Comparison of ENCODE assay signal across 11 cellular contexts in the genomic region with DNA sequence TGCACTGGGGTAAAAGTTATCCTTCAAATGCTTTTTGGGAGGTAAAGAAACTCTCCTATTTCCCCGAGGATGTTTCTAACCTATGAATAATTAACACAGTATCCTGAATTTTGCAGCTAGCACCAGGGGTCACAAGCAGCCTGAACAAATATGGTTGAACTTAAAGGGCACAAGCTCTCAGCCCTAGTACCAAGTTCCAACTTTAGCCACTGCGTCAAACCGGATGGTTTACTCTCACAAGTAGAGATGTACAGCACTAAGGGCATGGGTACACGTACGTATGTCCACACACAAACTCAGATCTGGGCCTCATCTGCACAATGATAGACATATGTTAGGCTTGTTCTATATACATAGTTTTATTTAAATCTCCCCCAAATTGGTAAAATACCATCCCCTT. TPM values are rescaled to one million over a fixed set of nuclear protein-coding genes. Genes with fewer than 3 reads are reported as not detected.
DNase-seq lines count a peak whose midpoint lies in the region; ATAC-seq and TF ChIP-seq lines count a peak whose summit lies in the region.
"Had no signal": no experiment of that assay in that cellular context is flagged by ENCODE, and none has a peak within 500 bp of the region (broad histone marks: within the 10 kb centered on the region; RNA-seq: fewer than 3 reads in every experiment).

No MANE protein-coding gene starts in this region.

- peaks cover 73% of the 10 kb centered on the region for H3K36me3 Mint-ChIP-seq in CD8-positive, alpha-beta T cell
- peaks cover 23% of the 10 kb centered on the region for H3K36me3 Mint-ChIP-seq in activated naive CD8-positive, alpha-beta T cell
- H3K36me3 Mint-ChIP-seq in naive thymus-derived CD8-positive, alpha-beta T cell = peaks cover 7 to 66% (median 29%) of the 10 kb centered on the region in 3 donors
- no peaks in the 10 kb centered on the region for H3K36me3 Mint-ChIP-seq in chondrocyte (ENCODE audit: low read depth)

- no peaks in the 10 kb centered on the region for H3K27me3 Mint-ChIP-seq in CD8-positive, alpha-beta T cell (ENCODE audit: low read depth)
- H3K27me3 Mint-ChIP-seq in activated naive CD8-positive, alpha-beta T cell = no peaks in the 10 kb centered on the region
- no peaks in the 10 kb centered on the region for H3K27me3 Mint-ChIP-seq in naive thymus-derived CD8-positive, alpha-beta T cell
- peaks cover 5% of the 10 kb centered on the region for H3K27me3 Mint-ChIP-seq in chondrocyte (ENCODE audit: low read depth)

- H3K4me1 ChIP-seq in CD8-positive, alpha-beta T cell (ENCODE audit: insufficient read depth, low read length) = peaks cover 64% of the 10 kb centered on the region

- no peaks in the 10 kb centered on the region for H3K9me3 Mint-ChIP-seq in CD8-positive, alpha-beta T cell
- H3K9me3 Mint-ChIP-seq in activated naive CD8-positive, alpha-beta T cell (ENCODE audit: low read depth) = no peaks in the 10 kb centered on the region
- no peaks in the 10 kb centered on the region for H3K9me3 Mint-ChIP-seq in naive thymus-derived CD8-positive, alpha-beta T cell
- H3K9me3 Mint-ChIP-seq in chondrocyte (ENCODE audit: low read depth) = no peaks in the 10 kb centered on the region

- peaks cover 71% of the 10 kb centered on the region for H3K4me1 Mint-ChIP-seq in CD8-positive, alpha-beta T cell (ENCODE audit: low read depth)
- H3K4me1 Mint-ChIP-seq in activated naive CD8-positive, alpha-beta T cell (ENCODE audit: low read depth) = peaks cover 79% of the 10 kb centered on the region
- H3K4me1 Mint-ChIP-seq in naive thymus-derived CD8-positive, alpha-beta T cell = peaks cover 45 to 81% (median 73%) of the 10 kb centered on the region in 4 donors
- peaks cover 24% of the 10 kb centered on the region for H3K4me1 Mint-ChIP-seq in chondrocyte (ENCODE audit: low read depth)

- DNase-seq in CD8-positive, alpha-beta T cell = peak in 1 of 7 experiments; percentile 49
- no peak for DNase-seq in naive thymus-derived CD8-positive, alpha-beta T cell
- DNase-seq in NCI-H1417 treated with DMSO at 0.1 percent for 48 hours (lab: John Stamatoyannopoulos, UW) = no peak
- DNase-seq in posterior vena cava (ENCODE audit: low spot score) = no peak
- no peak for DNase-seq in DMS114 treated with DMSO at 0.1 percent for 48 hours (lab: John Stamatoyannopoulos, UW; ENCODE audit: unreplicated experiment)
- DNase-seq in chondrocyte (ENCODE audit: low spot score) = no peak
- DNase-seq: aorta, left ventricle myocardium inferior, SHP77 had no signal

- H3K27ac Mint-ChIP-seq in CD8-positive, alpha-beta T cell = peak overlapping the region; percentile 99
- peak overlapping the region; percentile 99 for H3K27ac Mint-ChIP-seq in activated naive CD8-positive, alpha-beta T cell
- H3K27ac Mint-ChIP-seq in naive thymus-derived CD8-positive, alpha-beta T cell = peak overlapping the region; percentile 93 to 100 (median 99)
- no peak overlapping the region for H3K27ac Mint-ChIP-seq in chondrocyte (ENCODE audit: unreplicated experiment)

- ATAC-seq in CD8-positive, alpha-beta T cell = no peak
- ATAC-seq in naive thymus-derived CD8-positive, alpha-beta T cell = no peak

- POLR2A ChIA-PET in CD8-positive, alpha-beta T cell (lab: Charles Lee) = interaction anchor here (1.2 to 9.5 kb wide), 6 partner anchors 12 to 97 kb away, joined by 5 to 168 read pairs (median 40); no protein-coding TSS in a partner anchor
- POLR2A ChIA-PET in naive thymus-derived CD8-positive, alpha-beta T cell (lab: Charles Lee) = interaction anchor here (0.6 to 25.2 kb wide), 7 partner anchors 16 to 709 kb away, joined by 4 to 643 read pairs (median 184); a partner anchor contains a TSS

- H3K27me3 ChIP-seq in CD8-positive, alpha-beta T cell (ENCODE audit: insufficient read depth, low read length) = no peaks in the 10 kb centered on the region

- H3K4me3 Mint-ChIP-seq in CD8-positive, alpha-beta T cell = peak overlapping the region; percentile 92
- peak overlapping the region; percentile 97 for H3K4me3 Mint-ChIP-seq in activated naive CD8-positive, alpha-beta T cell
- peak overlapping the region; percentile 93 to 100 (median 99) for H3K4me3 Mint-ChIP-seq in naive thymus-derived CD8-positive, alpha-beta T cell
- no peak overlapping the region for H3K4me3 Mint-ChIP-seq in chondrocyte (ENCODE audit: unreplicated experiment)

- intact Hi-C loops in CD8-positive, alpha-beta T cell (cut with DNase I, micrococcal nuclease) = loop anchor here (5.0 to 10.0 kb wide), 2 partner anchors 351 to 462 kb away; a partner anchor contains a TSS
- intact Hi-C loops in posterior vena cava (cut with DNase I) = no loop called here

- CTCF ChIA-PET in CD8-positive, alpha-beta T cell (lab: Charles Lee) = interaction anchor here (2.3 to 11.8 kb wide), 6 partner anchors 13 to 95 kb away, joined by 5 to 163 read pairs (median 33); no protein-coding TSS in a partner anchor

- TF ChIP-seq CTCF in CD8-positive, alpha-beta T cell (IDR thresholded peaks at IDR 0.05) = no peak
- TF ChIP-seq CTCF in chondrocyte (IDR thresholded peaks at IDR 0.05) = no peak

- H3K4me3 ChIP-seq in CD8-positive, alpha-beta T cell (ENCODE audit: low read depth, low read length) = peak overlapping the region; percentile 77
- H3K4me3 ChIP-seq: left ventricle myocardium inferior had no signal

- no peaks in the 10 kb centered on the region for H3K9me3 ChIP-seq in CD8-positive, alpha-beta T cell (ENCODE audit: low read length)
- H3K9me3 ChIP-seq in KOPT-K1 (ENCODE audit: insufficient read depth, low read length, poor library complexity, severe bottlenecking) = no peaks in the 10 kb centered on the region
- H3K9me3 ChIP-seq: left ventricle myocardium inferior had no signal

- H3K27ac ChIP-seq in CD8-positive, alpha-beta T cell (ENCODE audit: low read depth, low read length) = peak overlapping the region; percentile 73
- H3K27ac ChIP-seq in KOPT-K1 (ENCODE audit: low read depth, low read length, poor library complexity, severe bottlenecking) = peak overlapping the region; percentile 96
- H3K27ac ChIP-seq: left ventricle myocardium inferior had no signal

- H3K36me3 ChIP-seq in CD8-positive, alpha-beta T cell (ENCODE audit: insufficient read depth, low read length) = peaks cover 13% of the 10 kb centered on the region
- H3K36me3 ChIP-seq in KOPT-K1 (ENCODE audit: insufficient read depth, low read length) = peaks cover 64% of the 10 kb centered on the region
- H3K36me3 ChIP-seq: left ventricle myocardium inferior had no signal

RNA-seq across cellular contexts. Expression of a gene that starts 4.7 kb away (rescaled TPM):
- 100 to 1,000 TPM; 266 to 273 TPM for total RNA-seq in CD8-positive, alpha-beta T cell
- total RNA-seq in naive thymus-derived CD8-positive, alpha-beta T cell = 100 to 1,000 TPM; 300 to 322 TPM
- 10 to 100 TPM; 23.4 to 41.9 (median 24.0) TPM for polyA plus RNA-seq in naive thymus-derived CD8-positive, alpha-beta T cell
- total RNA-seq in posterior vena cava (10 to 100 TPM in 1 of 2 donors, 1 to 10 TPM in 1; 7.2 to 14.9 TPM), chondrocyte (1.1 to 3.6 TPM (median 2.3 TPM) in 3 replicates)

Comparison
In these comparisons a context has a peak if more than half of its experiments do, and no peak if none do; other contexts are left out.
1. RNA of a gene that starts 4.7 kb away (total RNA-seq): 300 to 322 TPM in naive thymus-derived CD8-positive, alpha-beta T cell and 266 to 273 TPM in CD8-positive, alpha-beta T cell; 7.2 to 14.9 TPM in posterior vena cava and 1.1 to 3.6 TPM in chondrocyte; every median in the first group is over 10 times any median in the second.
2. intact Hi-C loops: an anchor here in CD8-positive, alpha-beta T cell (5.0 to 10.0 kb wide); none called in posterior vena cava.